In the genomic region with DNA sequence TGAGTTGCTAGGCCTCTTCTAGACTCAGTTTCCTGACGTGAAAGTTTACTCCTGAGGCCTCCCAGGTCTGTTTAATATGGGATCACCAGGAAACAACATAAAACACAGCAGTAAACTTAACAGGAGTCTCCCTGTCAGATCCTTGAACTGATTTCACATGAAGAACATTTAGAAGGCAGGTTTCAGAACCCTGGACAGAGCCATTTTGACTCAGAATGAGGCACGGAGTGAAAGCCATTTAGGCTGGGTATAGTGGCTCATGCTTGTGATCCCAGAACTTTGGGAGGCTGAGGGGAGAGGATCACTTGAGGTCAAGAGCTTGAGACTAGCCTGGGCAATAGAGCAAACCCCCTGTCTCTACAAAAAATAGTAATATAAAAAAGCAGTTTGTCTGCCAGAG, we compare ENCODE assay signal across 10 cellular contexts.
DNase-seq lines count a peak whose midpoint lies in the region; ATAC-seq and TF ChIP-seq lines count a peak whose summit lies in the region.
"Had no signal": no experiment of that assay in that cellular context is flagged by ENCODE, and none has a peak within 500 bp of the region (broad histone marks: within the 10 kb centered on the region; RNA-seq: fewer than 3 reads in every experiment).

No MANE protein-coding gene starts in this region.

- H3K4me3 ChIP-seq in NT2/D1 (ENCODE audit: insufficient read length, low read depth) (no peak overlapping the region), trophoblast cell (ENCODE audit: low read depth, low read length) (no peak overlapping the region), heart right ventricle (no peak overlapping the region)
- H3K4me3 ChIP-seq: coronary artery had no signal

- no peaks in the 10 kb centered on the region for H3K27me3 Mint-ChIP-seq in activated naive CD4-positive, alpha-beta T cell treated with anti-CD3 and anti-CD28 coated beads for 36 hours (ENCODE audit: low read depth)

- H3K18ac ChIP-seq in trophoblast cell (ENCODE audit: low read length) = no peak overlapping the region

- H3K36me3 ChIP-seq in NT2/D1 (ENCODE audit: insufficient read depth, insufficient read length, low read length) = no peaks in the 10 kb centered on the region
- H3K36me3 ChIP-seq in trophoblast cell (ENCODE audit: control insufficient read depth in 1 of 2, insufficient read depth in 2 of 2, low read length in 2 of 2) = no peaks in the 10 kb centered on the region
- no peaks in the 10 kb centered on the region for H3K36me3 ChIP-seq in heart right ventricle

- H3K27ac Mint-ChIP-seq in activated naive CD4-positive, alpha-beta T cell treated with anti-CD3 and anti-CD28 coated beads for 36 hours = no peak overlapping the region

- no peaks in the 10 kb centered on the region for H3K9me3 ChIP-seq in NT2/D1 (ENCODE audit: insufficient read depth, low read length)
- H3K9me3 ChIP-seq in trophoblast cell (ENCODE audit: insufficient read depth, low read depth, low read length) = no peaks in the 10 kb centered on the region
- no peaks in the 10 kb centered on the region for H3K9me3 ChIP-seq in heart right ventricle

- no peak overlapping the region for H2BK5ac ChIP-seq in trophoblast cell (ENCODE audit: low read depth, low read length, poor library complexity)

- no peak overlapping the region for H3K27ac ChIP-seq in trophoblast cell (ENCODE audit: low read depth, low read length)
- no peak overlapping the region for H3K27ac ChIP-seq in substantia nigra (ENCODE audit: low read depth, low read length, poor library complexity, severe bottlenecking)
- no peak overlapping the region for H3K27ac ChIP-seq in heart right ventricle
- H3K27ac ChIP-seq: coronary artery had no signal

- H3K4ac ChIP-seq in trophoblast cell (ENCODE audit: low read depth, low read length) = no peak overlapping the region

- H2AK5ac ChIP-seq in trophoblast cell (ENCODE audit: low read length) = no peak overlapping the region

- H4K8ac ChIP-seq in trophoblast cell (ENCODE audit: low read depth, low read length) = no peak overlapping the region

- peak; percentile 44 for DNase-seq in activated naive CD4-positive, alpha-beta T cell treated with anti-CD3 and anti-CD28 coated beads for 36 hours
- DNase-seq in activated naive CD4-positive, alpha-beta T cell (lab: John Stamatoyannopoulos, UW) = no peak
- DNase-seq in NT2/D1 (ENCODE audit: low read depth, low spot score) (peak; percentile 44), ecto neural progenitor cell (ENCODE audit: low spot score) (peak; percentile 65), trophoblast cell (peak; percentile 9 to 68), substantia nigra (lab: John Stamatoyannopoulos, UW) (no peak), heart right ventricle (no peak)
- DNase-seq: NCI-H748 treated with DMSO at 0.1 percent for 48 hours had no signal

- no peaks in the 10 kb centered on the region for H3K36me3 Mint-ChIP-seq in activated naive CD4-positive, alpha-beta T cell treated with anti-CD3 and anti-CD28 coated beads for 36 hours (ENCODE audit: low read depth)

- H4K12ac ChIP-seq in trophoblast cell (ENCODE audit: low read depth, low read length) = no peak overlapping the region

- no peaks in the 10 kb centered on the region for H3K79me1 ChIP-seq in trophoblast cell (ENCODE audit: low read length)

- no peaks in the 10 kb centered on the region for H3K4me1 ChIP-seq in NT2/D1 (ENCODE audit: insufficient read depth, insufficient read length)
- no peaks in the 10 kb centered on the region for H3K4me1 ChIP-seq in trophoblast cell (ENCODE audit: control insufficient read depth in 1 of 2, insufficient read depth in 2 of 2, low read length in 2 of 2)
- no peaks in the 10 kb centered on the region for H3K4me1 ChIP-seq in heart right ventricle

- H3K4me3 Mint-ChIP-seq in activated naive CD4-positive, alpha-beta T cell treated with anti-CD3 and anti-CD28 coated beads for 36 hours = no peak overlapping the region

- H3K79me2 ChIP-seq in trophoblast cell (ENCODE audit: control insufficient read depth, insufficient read depth, low read length, poor library complexity) = no peaks in the 10 kb centered on the region

- no peak overlapping the region for H3K9ac ChIP-seq in NT2/D1 (ENCODE audit: insufficient read length, low read depth)
- no peak overlapping the region for H3K9ac ChIP-seq in trophoblast cell (ENCODE audit: low read length)

- H3K14ac ChIP-seq in trophoblast cell (ENCODE audit: low read length) = no peak overlapping the region

- no peaks in the 10 kb centered on the region for H3K9me3 Mint-ChIP-seq in activated naive CD4-positive, alpha-beta T cell treated with anti-CD3 and anti-CD28 coated beads for 36 hours

- intact Hi-C loops in activated naive CD4-positive, alpha-beta T cell treated with anti-CD3 and anti-CD28 coated beads for 36 hours (cut with micrococcal nuclease) = no loop called here
- intact Hi-C loops in heart right ventricle (cut with DNase I) = no loop called here

- H2BK120ac ChIP-seq in trophoblast cell (ENCODE audit: insufficient read depth, low read length, poor library complexity) = no peak overlapping the region

- no CpG with 5 or more reads among the region's 2 CpGs for WGBS in trophoblast cell (ENCODE audit: extremely low coverage, insufficient coverage, insufficient read length)
- 0 to 6% methylated on average over 2 of the region's 2 CpGs for WGBS in heart right ventricle, 2 donors

- H3K27me3 ChIP-seq in NT2/D1 (ENCODE audit: insufficient read depth, insufficient read length) (no peaks in the 10 kb centered on the region), trophoblast cell (ENCODE audit: insufficient read depth, low read length) (no peaks in the 10 kb centered on the region), heart right ventricle (no peaks in the 10 kb centered on the region)

- no peak overlapping the region for H4K91ac ChIP-seq in trophoblast cell (ENCODE audit: low read depth, low read length)

- H3K23ac ChIP-seq in trophoblast cell (ENCODE audit: low read length) = no peak overlapping the region

- no peak for TF ChIP-seq CTCF in heart right ventricle (IDR thresholded peaks at IDR 0.05)

- CTCF ChIA-PET in activated naive CD4-positive, alpha-beta T cell treated with anti-CD3 and anti-CD28 coated beads for 36 hours (lab: Charles Lee) = no interaction called here

- H2BK12ac ChIP-seq in trophoblast cell (ENCODE audit: low read length) = no peak overlapping the region

- no peak overlapping the region for H2AFZ ChIP-seq in trophoblast cell (ENCODE audit: insufficient read depth, low read length, poor library complexity)

- H3K4me1 Mint-ChIP-seq in activated naive CD4-positive, alpha-beta T cell treated with anti-CD3 and anti-CD28 coated beads for 36 hours (ENCODE audit: low read depth) = no peaks in the 10 kb centered on the region

- ATAC-seq in heart right ventricle (no peak), HG03135 (IDR thresholded peaks at IDR 0.05; ENCODE audit: unreplicated experiment) (no peak)

- no peak overlapping the region for H3K4me2 ChIP-seq in trophoblast cell (ENCODE audit: low read length)

Comparison
In these comparisons a context has a peak if more than half of its experiments do, and no peak if none do; other contexts are left out.
1. DNase-seq: peak in activated naive CD4-positive, alpha-beta T cell treated with anti-CD3 and anti-CD28 coated beads for 36 hours (single experiment), NT2/D1 (single experiment), ecto neural progenitor cell (single experiment) and trophoblast cell (2 of 2); none in activated naive CD4-positive, alpha-beta T cell (0 of 4), substantia nigra (0 of 49) and heart right ventricle (0 of 2).